Comparison of ENCODE assay signal across 12 cellular contexts in the genomic region with DNA sequence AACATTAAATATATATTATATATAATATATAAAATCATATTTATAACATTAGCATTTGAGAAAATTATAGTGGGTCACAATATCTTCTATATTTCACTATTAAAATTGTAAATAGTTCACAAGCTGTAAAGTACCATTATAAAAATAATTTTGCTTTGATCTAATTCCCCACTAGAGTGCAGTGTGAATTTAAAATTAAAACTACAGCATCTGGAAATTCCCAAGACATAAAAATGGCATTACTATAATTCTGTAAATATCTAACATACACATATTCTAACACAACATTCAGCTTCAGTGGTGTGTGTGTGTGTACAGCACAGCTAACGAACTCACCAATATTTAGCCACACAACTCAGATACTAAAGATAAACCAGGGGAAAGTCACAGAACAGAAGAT.
A peak's percentile ranks its signal among the peaks of the same experiment; 100 is the strongest.
DNase-seq lines count a peak whose midpoint lies in the region; TF ChIP-seq lines count a peak whose summit lies in the region.
"Had no signal": no experiment of that assay in that cellular context is flagged by ENCODE, and none has a peak within 500 bp of the region (broad histone marks: within the 10 kb centered on the region; RNA-seq: fewer than 3 reads in every experiment).

No MANE protein-coding gene starts in this region.

- H3K9me3 Mint-ChIP-seq in brain, result peaks cover 0 to 5% (median 0%) of the 10 kb centered on the region in 5 experiments
- no peaks in the 10 kb centered on the region for H3K9me3 Mint-ChIP-seq in activated CD4-positive, alpha-beta T cell treated with anti-CD3 and anti-CD28 coated beads, Interleukin-2, amount 10 ng/mL, durations not matched to agents 7 days and 5 days
- H3K9me3 Mint-ChIP-seq: nephron progenitor cell had no signal

- CTCF ChIA-PET in activated CD4-positive, alpha-beta T cell treated with anti-CD3 and anti-CD28 coated beads, Interleukin-2, amount 10 ng/mL, durations not matched to agents 7 days and 5 days (lab: Charles Lee), result no interaction called here

- peaks cover 4% of the 10 kb centered on the region for H3K4me1 Mint-ChIP-seq in brain
- H3K4me1 Mint-ChIP-seq in activated CD4-positive, alpha-beta T cell treated with anti-CD3 and anti-CD28 coated beads, Interleukin-2, amount 10 ng/mL, durations not matched to agents 7 days and 5 days, result no peaks in the 10 kb centered on the region
- H3K4me1 Mint-ChIP-seq: nephron progenitor cell had no signal

- peak; percentile 4 for DNase-seq in ELR (ENCODE audit: low read depth)
- no peak for DNase-seq in LNCaP clone FGC (ENCODE audit: low read depth)
- peak; percentile 0 for DNase-seq in midbrain (lab: John Stamatoyannopoulos, UW)
- DNase-seq in activated CD4-positive, alpha-beta T cell treated with anti-CD3 and anti-CD28 coated beads, Interleukin-2, amount 10 ng/mL, durations not matched to agents 7 days and 5 days, result no peak
- no peak for DNase-seq in COLO668 (lab: John Stamatoyannopoulos, UW; ENCODE audit: unreplicated experiment)
- DNase-seq in NOMO-1 treated with dmso at 0.1 percent for 144 hours (lab: John Stamatoyannopoulos, UW; ENCODE audit: unreplicated experiment), result no peak
- DNase-seq: activated naive CD4-positive, alpha-beta T cell treated with anti-CD3 and anti-CD28 coated beads for 36 hours; lower lobe of right lung; nephron progenitor cell; Right ventricle myocardium superior had no signal

- peaks cover 5% of the 10 kb centered on the region for H3K27me3 Mint-ChIP-seq in brain
- no peaks in the 10 kb centered on the region for H3K27me3 Mint-ChIP-seq in activated CD4-positive, alpha-beta T cell treated with anti-CD3 and anti-CD28 coated beads, Interleukin-2, amount 10 ng/mL, durations not matched to agents 7 days and 5 days
- H3K27me3 Mint-ChIP-seq: stimulated activated naive CD8-positive, alpha-beta T cell treated with anti-CD3 and anti-CD28 coated beads, Interleukin-15, Interleukin-2, amounts not matched to agents 100 ng/mL and 50 ng/mL, for 24 hours had no signal

- peak overlapping the region in 1 of 5 experiments; percentile 48 for H3K27ac Mint-ChIP-seq in brain
- H3K27ac Mint-ChIP-seq in activated CD4-positive, alpha-beta T cell treated with anti-CD3 and anti-CD28 coated beads, Interleukin-2, amount 10 ng/mL, durations not matched to agents 7 days and 5 days, result no peak overlapping the region
- H3K27ac Mint-ChIP-seq: activated naive CD4-positive, alpha-beta T cell treated with anti-CD3 and anti-CD28 coated beads for 36 hours; nephron progenitor cell; stimulated activated naive CD8-positive, alpha-beta T cell treated with anti-CD3 and anti-CD28 coated beads, Interleukin-15, Interleukin-2, amounts not matched to agents 100 ng/mL and 50 ng/mL, for 24 hours had no signal

- TF ChIP-seq CTCF in LNCaP clone FGC (IDR thresholded peaks at IDR 0.05; ENCODE audit: control insufficient read depth, extremely low read depth, insufficient read depth), result peak; percentile 39
- peak; percentile 66 to 69 for TF ChIP-seq CTCF in brain (conservative IDR thresholded peaks at IDR 0.05)

- no peak overlapping the region for H3K4me3 Mint-ChIP-seq in brain
- no peak overlapping the region for H3K4me3 Mint-ChIP-seq in activated CD4-positive, alpha-beta T cell treated with anti-CD3 and anti-CD28 coated beads, Interleukin-2, amount 10 ng/mL, durations not matched to agents 7 days and 5 days
- H3K4me3 Mint-ChIP-seq: activated naive CD4-positive, alpha-beta T cell treated with anti-CD3 and anti-CD28 coated beads for 36 hours; nephron progenitor cell; stimulated activated naive CD8-positive, alpha-beta T cell treated with anti-CD3 and anti-CD28 coated beads, Interleukin-15, Interleukin-2, amounts not matched to agents 100 ng/mL and 50 ng/mL, for 24 hours had no signal

- POLR2A ChIA-PET in activated CD4-positive, alpha-beta T cell treated with anti-CD3 and anti-CD28 coated beads, Interleukin-2, amount 10 ng/mL, durations not matched to agents 7 days and 5 days (lab: Charles Lee), result no interaction called here

- H3K4me3 ChIP-seq in LNCaP clone FGC (ENCODE audit: low read depth, low read length), result no peak overlapping the region
- H3K4me3 ChIP-seq: lower lobe of right lung had no signal

- H3K36me3 Mint-ChIP-seq in brain, result no peaks in the 10 kb centered on the region
- no peaks in the 10 kb centered on the region for H3K36me3 Mint-ChIP-seq in activated CD4-positive, alpha-beta T cell treated with anti-CD3 and anti-CD28 coated beads, Interleukin-2, amount 10 ng/mL, durations not matched to agents 7 days and 5 days (ENCODE audit: low read depth)

Comparison
In these comparisons a context has a peak if more than half of its experiments do, and no peak if none do; other contexts are left out.
1. DNase-seq: peak in ELR (single experiment) and midbrain (single experiment); none in LNCaP clone FGC (single experiment), activated CD4-positive, alpha-beta T cell treated with anti-CD3 and anti-CD28 coated beads, Interleukin-2, amount 10 ng/mL, durations not matched to agents 7 days and 5 days (single experiment), COLO668 (single experiment) and NOMO-1 treated with dmso at 0.1 percent for 144 hours (single experiment).